1 cellular context compared by ENCODE assay signal in the genomic region with DNA sequence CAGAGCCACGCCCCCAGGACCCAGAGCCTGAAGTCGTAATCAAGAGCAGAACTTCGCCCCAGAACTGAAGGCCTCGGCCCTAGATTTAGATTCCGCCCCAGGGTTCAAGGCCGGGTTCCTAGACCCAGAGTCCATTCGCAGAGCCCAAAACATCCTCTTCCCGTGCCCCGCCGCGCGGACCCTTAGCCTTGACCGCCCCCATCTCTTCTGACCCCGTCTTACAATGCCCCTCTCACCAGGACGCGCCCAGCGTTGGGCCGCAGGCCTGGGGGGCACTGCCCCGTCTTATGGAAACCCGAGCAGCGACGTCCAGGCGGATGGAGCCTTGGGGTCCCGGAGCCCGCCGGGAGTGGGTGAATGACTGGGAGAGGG.
TF ChIP-seq lines count a peak whose summit lies in the region.

No MANE protein-coding gene starts in this region.

TF ChIP-seq in HepG2, 621 proteins besides CTCF, POLR2A, EP300 and RAD21 (continued from another document and continues in another):
- TF ChIP-seq, protein P1, sequence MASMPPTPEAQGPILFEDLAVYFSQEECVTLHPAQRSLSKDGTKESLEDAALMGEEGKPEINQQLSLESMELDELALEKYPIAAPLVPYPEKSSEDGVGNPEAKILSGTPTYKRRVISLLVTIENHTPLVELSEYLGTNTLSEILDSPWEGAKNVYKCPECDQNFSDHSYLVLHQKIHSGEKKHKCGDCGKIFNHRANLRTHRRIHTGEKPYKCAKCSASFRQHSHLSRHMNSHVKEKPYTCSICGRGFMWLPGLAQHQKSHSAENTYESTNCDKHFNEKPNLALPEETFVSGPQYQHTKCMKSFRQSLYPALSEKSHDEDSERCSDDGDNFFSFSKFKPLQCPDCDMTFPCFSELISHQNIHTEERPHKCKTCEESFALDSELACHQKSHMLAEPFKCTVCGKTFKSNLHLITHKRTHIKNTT (CRISPR knock-in tag; IDR thresholded peaks at IDR 0.05), result no peak
- no peak for TF ChIP-seq RBAK (CRISPR knock-in tag; IDR thresholded peaks at IDR 0.05)
- TF ChIP-seq SMARCE1 (IDR thresholded peaks at IDR 0.05; ENCODE audit: borderline replicate concordance), result no peak
- TF ChIP-seq, protein P2, sequence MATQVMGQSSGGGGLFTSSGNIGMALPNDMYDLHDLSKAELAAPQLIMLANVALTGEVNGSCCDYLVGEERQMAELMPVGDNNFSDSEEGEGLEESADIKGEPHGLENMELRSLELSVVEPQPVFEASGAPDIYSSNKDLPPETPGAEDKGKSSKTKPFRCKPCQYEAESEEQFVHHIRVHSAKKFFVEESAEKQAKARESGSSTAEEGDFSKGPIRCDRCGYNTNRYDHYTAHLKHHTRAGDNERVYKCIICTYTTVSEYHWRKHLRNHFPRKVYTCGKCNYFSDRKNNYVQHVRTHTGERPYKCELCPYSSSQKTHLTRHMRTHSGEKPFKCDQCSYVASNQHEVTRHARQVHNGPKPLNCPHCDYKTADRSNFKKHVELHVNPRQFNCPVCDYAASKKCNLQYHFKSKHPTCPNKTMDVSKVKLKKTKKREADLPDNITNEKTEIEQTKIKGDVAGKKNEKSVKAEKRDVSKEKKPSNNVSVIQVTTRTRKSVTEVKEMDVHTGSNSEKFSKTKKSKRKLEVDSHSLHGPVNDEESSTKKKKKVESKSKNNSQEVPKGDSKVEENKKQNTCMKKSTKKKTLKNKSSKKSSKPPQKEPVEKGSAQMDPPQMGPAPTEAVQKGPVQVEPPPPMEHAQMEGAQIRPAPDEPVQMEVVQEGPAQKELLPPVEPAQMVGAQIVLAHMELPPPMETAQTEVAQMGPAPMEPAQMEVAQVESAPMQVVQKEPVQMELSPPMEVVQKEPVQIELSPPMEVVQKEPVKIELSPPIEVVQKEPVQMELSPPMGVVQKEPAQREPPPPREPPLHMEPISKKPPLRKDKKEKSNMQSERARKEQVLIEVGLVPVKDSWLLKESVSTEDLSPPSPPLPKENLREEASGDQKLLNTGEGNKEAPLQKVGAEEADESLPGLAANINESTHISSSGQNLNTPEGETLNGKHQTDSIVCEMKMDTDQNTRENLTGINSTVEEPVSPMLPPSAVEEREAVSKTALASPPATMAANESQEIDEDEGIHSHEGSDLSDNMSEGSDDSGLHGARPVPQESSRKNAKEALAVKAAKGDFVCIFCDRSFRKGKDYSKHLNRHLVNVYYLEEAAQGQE (IDR thresholded peaks at IDR 0.05; ENCODE audit: borderline replicate concordance in 1 of 2, low read depth in 1 of 2, low read length in 2 of 2), result no peak
- TF ChIP-seq NBN (conservative IDR thresholded peaks at IDR 0.05), result no peak
- 0 out of 2 replicates have a peak, but pooled peaks have one; percentile 56 for TF ChIP-seq ZNF619 (CRISPR knock-in tag; IDR thresholded peaks at IDR 0.05)
- no peak for TF ChIP-seq ZNF468 (CRISPR knock-in tag; IDR thresholded peaks at IDR 0.05)
- TF ChIP-seq, protein P3, sequence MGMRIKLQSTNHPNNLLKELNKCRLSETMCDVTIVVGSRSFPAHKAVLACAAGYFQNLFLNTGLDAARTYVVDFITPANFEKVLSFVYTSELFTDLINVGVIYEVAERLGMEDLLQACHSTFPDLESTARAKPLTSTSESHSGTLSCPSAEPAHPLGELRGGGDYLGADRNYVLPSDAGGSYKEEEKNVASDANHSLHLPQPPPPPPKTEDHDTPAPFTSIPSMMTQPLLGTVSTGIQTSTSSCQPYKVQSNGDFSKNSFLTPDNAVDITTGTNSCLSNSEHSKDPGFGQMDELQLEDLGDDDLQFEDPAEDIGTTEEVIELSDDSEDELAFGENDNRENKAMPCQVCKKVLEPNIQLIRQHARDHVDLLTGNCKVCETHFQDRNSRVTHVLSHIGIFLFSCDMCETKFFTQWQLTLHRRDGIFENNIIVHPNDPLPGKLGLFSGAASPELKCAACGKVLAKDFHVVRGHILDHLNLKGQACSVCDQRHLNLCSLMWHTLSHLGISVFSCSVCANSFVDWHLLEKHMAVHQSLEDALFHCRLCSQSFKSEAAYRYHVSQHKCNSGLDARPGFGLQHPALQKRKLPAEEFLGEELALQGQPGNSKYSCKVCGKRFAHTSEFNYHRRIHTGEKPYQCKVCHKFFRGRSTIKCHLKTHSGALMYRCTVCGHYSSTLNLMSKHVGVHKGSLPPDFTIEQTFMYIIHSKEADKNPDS (CRISPR knock-in tag; IDR thresholded peaks at IDR 0.05), result no peak
- TF ChIP-seq, protein P4, sequence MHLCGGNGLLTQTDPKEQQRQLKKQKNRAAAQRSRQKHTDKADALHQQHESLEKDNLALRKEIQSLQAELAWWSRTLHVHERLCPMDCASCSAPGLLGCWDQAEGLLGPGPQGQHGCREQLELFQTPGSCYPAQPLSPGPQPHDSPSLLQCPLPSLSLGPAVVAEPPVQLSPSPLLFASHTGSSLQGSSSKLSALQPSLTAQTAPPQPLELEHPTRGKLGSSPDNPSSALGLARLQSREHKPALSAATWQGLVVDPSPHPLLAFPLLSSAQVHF (CRISPR knock-in tag; IDR thresholded peaks at IDR 0.05), result no peak
- TF ChIP-seq ZBTB1 (CRISPR knock-in tag; IDR thresholded peaks at IDR 0.05; ENCODE audit: borderline replicate concordance), result no peak
- no peak; the same call in 1 of the 2 replicates for TF ChIP-seq ZNF589 (CRISPR knock-in tag; conservative IDR thresholded peaks at IDR 0.05)
- TF ChIP-seq, protein P5, sequence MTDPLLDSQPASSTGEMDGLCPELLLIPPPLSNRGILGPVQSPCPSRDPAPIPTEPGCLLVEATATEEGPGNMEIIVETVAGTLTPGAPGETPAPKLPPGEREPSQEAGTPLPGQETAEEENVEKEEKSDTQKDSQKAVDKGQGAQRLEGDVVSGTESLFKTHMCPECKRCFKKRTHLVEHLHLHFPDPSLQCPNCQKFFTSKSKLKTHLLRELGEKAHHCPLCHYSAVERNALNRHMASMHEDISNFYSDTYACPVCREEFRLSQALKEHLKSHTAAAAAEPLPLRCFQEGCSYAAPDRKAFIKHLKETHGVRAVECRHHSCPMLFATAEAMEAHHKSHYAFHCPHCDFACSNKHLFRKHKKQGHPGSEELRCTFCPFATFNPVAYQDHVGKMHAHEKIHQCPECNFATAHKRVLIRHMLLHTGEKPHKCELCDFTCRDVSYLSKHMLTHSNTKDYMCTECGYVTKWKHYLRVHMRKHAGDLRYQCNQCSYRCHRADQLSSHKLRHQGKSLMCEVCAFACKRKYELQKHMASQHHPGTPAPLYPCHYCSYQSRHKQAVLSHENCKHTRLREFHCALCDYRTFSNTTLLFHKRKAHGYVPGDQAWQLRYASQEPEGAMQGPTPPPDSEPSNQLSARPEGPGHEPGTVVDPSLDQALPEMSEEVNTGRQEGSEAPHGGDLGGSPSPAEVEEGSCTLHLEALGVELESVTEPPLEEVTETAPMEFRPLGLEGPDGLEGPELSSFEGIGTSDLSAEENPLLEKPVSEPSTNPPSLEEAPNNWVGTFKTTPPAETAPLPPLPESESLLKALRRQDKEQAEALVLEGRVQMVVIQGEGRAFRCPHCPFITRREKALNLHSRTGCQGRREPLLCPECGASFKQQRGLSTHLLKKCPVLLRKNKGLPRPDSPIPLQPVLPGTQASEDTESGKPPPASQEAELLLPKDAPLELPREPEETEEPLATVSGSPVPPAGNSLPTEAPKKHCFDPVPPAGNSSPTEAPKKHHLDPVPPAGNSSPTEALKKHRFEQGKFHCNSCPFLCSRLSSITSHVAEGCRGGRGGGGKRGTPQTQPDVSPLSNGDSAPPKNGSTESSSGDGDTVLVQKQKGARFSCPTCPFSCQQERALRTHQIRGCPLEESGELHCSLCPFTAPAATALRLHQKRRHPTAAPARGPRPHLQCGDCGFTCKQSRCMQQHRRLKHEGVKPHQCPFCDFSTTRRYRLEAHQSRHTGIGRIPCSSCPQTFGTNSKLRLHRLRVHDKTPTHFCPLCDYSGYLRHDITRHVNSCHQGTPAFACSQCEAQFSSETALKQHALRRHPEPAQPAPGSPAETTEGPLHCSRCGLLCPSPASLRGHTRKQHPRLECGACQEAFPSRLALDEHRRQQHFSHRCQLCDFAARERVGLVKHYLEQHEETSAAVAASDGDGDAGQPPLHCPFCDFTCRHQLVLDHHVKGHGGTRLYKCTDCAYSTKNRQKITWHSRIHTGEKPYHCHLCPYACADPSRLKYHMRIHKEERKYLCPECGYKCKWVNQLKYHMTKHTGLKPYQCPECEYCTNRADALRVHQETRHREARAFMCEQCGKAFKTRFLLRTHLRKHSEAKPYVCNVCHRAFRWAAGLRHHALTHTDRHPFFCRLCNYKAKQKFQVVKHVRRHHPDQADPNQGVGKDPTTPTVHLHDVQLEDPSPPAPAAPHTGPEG (CRISPR knock-in tag; IDR thresholded peaks at IDR 0.05), result no peak
- TF ChIP-seq KLF9 (CRISPR knock-in tag; IDR thresholded peaks at IDR 0.05; ENCODE audit: low read depth), result no peak
- TF ChIP-seq ZNF10 (CRISPR knock-in tag; IDR thresholded peaks at IDR 0.05; ENCODE audit: borderline replicate concordance, low read depth), result no peak
- TF ChIP-seq, protein P6, sequence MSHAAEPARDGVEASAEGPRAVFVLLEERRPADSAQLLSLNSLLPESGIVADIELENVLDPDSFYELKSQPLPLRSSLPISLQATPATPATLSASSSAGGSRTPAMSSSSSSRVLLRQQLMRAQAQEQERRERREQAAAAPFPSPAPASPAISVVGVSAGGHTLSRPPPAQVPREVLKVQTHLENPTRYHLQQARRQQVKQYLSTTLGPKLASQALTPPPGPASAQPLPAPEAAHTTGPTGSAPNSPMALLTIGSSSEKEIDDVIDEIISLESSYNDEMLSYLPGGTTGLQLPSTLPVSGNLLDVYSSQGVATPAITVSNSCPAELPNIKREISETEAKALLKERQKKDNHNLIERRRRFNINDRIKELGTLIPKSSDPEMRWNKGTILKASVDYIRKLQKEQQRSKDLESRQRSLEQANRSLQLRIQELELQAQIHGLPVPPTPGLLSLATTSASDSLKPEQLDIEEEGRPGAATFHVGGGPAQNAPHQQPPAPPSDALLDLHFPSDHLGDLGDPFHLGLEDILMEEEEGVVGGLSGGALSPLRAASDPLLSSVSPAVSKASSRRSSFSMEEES (CRISPR knock-in tag; IDR thresholded peaks at IDR 0.05), result no peak
- TF ChIP-seq, protein P7, sequence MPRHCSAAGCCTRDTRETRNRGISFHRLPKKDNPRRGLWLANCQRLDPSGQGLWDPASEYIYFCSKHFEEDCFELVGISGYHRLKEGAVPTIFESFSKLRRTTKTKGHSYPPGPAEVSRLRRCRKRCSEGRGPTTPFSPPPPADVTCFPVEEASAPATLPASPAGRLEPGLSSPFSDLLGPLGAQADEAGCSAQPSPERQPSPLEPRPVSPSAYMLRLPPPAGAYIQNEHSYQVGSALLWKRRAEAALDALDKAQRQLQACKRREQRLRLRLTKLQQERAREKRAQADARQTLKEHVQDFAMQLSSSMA (CRISPR knock-in tag; IDR thresholded peaks at IDR 0.05), result no peak
- no peak for TF ChIP-seq ZNF446 (CRISPR knock-in tag; IDR thresholded peaks at IDR 0.05)
- TF ChIP-seq FOXM1 (CRISPR knock-in tag; IDR thresholded peaks at IDR 0.05), result no peak
- TF ChIP-seq, protein P8, sequence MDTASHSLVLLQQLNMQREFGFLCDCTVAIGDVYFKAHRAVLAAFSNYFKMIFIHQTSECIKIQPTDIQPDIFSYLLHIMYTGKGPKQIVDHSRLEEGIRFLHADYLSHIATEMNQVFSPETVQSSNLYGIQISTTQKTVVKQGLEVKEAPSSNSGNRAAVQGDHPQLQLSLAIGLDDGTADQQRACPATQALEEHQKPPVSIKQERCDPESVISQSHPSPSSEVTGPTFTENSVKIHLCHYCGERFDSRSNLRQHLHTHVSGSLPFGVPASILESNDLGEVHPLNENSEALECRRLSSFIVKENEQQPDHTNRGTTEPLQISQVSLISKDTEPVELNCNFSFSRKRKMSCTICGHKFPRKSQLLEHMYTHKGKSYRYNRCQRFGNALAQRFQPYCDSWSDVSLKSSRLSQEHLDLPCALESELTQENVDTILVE (CRISPR knock-in tag; IDR thresholded peaks at IDR 0.05), result no peak
- no peak for TF ChIP-seq ZNF652 (CRISPR knock-in tag; IDR thresholded peaks at IDR 0.05; ENCODE audit: borderline replicate concordance, low read depth)
- peak; percentile 26; the same call in 1 of the 2 replicates for TF ChIP-seq ZNF232 (CRISPR knock-in tag; IDR thresholded peaks at IDR 0.05; ENCODE audit: borderline replicate concordance)
- no peak for TF ChIP-seq ZFP37 (CRISPR knock-in tag; IDR thresholded peaks at IDR 0.05; ENCODE audit: borderline replicate concordance)
- TF ChIP-seq, protein P9, sequence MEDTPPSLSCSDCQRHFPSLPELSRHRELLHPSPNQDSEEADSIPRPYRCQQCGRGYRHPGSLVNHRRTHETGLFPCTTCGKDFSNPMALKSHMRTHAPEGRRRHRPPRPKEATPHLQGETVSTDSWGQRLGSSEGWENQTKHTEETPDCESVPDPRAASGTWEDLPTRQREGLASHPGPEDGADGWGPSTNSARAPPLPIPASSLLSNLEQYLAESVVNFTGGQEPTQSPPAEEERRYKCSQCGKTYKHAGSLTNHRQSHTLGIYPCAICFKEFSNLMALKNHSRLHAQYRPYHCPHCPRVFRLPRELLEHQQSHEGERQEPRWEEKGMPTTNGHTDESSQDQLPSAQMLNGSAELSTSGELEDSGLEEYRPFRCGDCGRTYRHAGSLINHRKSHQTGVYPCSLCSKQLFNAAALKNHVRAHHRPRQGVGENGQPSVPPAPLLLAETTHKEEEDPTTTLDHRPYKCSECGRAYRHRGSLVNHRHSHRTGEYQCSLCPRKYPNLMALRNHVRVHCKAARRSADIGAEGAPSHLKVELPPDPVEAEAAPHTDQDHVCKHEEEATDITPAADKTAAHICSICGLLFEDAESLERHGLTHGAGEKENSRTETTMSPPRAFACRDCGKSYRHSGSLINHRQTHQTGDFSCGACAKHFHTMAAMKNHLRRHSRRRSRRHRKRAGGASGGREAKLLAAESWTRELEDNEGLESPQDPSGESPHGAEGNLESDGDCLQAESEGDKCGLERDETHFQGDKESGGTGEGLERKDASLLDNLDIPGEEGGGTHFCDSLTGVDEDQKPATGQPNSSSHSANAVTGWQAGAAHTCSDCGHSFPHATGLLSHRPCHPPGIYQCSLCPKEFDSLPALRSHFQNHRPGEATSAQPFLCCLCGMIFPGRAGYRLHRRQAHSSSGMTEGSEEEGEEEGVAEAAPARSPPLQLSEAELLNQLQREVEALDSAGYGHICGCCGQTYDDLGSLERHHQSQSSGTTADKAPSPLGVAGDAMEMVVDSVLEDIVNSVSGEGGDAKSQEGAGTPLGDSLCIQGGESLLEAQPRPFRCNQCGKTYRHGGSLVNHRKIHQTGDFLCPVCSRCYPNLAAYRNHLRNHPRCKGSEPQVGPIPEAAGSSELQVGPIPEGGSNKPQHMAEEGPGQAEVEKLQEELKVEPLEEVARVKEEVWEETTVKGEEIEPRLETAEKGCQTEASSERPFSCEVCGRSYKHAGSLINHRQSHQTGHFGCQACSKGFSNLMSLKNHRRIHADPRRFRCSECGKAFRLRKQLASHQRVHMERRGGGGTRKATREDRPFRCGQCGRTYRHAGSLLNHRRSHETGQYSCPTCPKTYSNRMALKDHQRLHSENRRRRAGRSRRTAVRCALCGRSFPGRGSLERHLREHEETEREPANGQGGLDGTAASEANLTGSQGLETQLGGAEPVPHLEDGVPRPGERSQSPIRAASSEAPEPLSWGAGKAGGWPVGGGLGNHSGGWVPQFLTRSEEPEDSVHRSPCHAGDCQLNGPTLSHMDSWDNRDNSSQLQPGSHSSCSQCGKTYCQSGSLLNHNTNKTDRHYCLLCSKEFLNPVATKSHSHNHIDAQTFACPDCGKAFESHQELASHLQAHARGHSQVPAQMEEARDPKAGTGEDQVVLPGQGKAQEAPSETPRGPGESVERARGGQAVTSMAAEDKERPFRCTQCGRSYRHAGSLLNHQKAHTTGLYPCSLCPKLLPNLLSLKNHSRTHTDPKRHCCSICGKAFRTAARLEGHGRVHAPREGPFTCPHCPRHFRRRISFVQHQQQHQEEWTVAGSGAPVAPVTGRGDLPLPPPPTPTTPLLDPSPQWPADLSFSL (CRISPR knock-in tag; IDR thresholded peaks at IDR 0.05), result no peak
